1 cellular context compared by ENCODE assay signal in the genomic region with DNA sequence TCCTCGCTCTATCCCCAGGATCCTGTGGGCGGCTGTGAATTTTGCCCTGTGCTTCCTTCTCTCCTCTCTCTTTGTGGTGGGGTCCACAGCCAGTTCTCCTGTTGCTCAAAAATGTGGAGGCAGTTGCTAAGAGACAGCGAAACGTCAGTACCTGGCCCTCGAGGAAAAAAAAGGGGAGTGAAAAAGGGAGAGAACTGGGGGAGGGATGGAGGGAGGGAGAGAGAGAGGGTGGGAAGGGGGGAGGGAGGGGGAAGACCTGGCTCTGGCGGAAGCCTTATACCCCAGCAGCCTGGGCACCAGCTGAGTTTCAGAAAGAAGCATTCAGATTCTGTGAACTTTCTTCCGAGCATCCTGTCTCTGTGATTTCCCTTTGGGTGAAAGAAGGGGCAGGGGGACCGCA.
TF ChIP-seq lines count a peak whose summit lies in the region.

No MANE protein-coding gene starts in this region.

TF ChIP-seq in GM23338, 12 proteins besides CTCF, POLR2A, EP300 and RAD21 (continued from another document):
- TF ChIP-seq, protein P1, sequence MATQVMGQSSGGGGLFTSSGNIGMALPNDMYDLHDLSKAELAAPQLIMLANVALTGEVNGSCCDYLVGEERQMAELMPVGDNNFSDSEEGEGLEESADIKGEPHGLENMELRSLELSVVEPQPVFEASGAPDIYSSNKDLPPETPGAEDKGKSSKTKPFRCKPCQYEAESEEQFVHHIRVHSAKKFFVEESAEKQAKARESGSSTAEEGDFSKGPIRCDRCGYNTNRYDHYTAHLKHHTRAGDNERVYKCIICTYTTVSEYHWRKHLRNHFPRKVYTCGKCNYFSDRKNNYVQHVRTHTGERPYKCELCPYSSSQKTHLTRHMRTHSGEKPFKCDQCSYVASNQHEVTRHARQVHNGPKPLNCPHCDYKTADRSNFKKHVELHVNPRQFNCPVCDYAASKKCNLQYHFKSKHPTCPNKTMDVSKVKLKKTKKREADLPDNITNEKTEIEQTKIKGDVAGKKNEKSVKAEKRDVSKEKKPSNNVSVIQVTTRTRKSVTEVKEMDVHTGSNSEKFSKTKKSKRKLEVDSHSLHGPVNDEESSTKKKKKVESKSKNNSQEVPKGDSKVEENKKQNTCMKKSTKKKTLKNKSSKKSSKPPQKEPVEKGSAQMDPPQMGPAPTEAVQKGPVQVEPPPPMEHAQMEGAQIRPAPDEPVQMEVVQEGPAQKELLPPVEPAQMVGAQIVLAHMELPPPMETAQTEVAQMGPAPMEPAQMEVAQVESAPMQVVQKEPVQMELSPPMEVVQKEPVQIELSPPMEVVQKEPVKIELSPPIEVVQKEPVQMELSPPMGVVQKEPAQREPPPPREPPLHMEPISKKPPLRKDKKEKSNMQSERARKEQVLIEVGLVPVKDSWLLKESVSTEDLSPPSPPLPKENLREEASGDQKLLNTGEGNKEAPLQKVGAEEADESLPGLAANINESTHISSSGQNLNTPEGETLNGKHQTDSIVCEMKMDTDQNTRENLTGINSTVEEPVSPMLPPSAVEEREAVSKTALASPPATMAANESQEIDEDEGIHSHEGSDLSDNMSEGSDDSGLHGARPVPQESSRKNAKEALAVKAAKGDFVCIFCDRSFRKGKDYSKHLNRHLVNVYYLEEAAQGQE (IDR thresholded peaks at IDR 0.05; ENCODE audit: unreplicated experiment), result no peak
- TF ChIP-seq EZH2 (IDR thresholded peaks at IDR 0.05; ENCODE audit: low read depth, unreplicated experiment) (no peak), ETS1 (IDR thresholded peaks at IDR 0.05) (no peak), EZH2phosphoT487 (IDR thresholded peaks at IDR 0.05; ENCODE audit: unreplicated experiment) (no peak)
TF ChIP-seq in GM23338: peak in this region for 0.
